In the genomic region with DNA sequence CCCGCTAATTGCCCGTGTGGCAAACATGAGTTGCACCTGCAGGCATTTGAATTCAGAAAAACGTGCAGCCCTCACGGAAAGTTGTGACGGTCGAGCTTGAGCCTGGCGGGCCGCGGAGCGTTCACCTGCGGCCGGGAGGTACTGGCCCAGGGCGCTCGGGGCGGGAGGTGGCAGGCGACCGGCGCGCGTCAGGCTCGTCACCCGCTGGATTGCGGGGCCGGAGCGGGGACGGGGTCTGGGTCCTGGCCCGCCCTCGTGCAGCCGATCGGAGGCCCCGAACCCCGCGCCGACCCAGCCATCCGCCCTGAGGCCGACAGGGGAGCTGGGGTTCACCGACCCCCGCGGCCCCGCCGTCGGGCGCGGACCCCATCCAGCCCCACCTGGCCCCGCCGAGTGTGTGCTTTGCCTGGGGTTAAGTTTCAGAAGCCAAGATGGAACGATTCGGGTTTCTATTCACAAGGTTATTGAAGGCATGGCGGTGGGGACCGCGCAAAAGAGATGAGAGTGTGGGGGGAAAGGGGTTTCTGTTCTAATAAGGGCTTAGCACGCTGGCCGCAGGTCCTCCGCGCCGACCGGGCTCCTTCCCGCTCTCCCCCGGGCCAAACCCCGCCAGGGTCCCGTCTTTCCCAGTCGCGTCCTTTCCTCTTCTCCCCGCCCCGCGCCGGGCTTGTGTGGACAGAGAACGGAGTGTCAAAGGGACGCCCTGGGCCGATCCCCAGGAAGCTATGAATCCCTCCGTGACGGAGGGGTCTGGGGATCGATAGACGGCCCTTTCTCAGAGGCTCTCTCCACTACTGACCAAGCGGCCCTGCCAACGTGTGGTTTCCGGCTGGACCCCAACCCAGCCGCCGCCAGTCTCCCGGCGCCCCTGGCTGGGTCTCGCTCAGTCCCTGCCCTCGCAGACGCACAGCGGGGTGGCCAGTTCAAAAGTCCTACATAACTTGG, we compare ENCODE assay signal across 8 cellular contexts. TPM values are rescaled to one million over a fixed set of nuclear protein-coding genes. Genes with fewer than 3 reads are reported as not detected.
DNase-seq lines count a peak whose midpoint lies in the region; ATAC-seq and TF ChIP-seq lines count a peak whose summit lies in the region.

No MANE protein-coding gene starts in this region.

- peak overlapping the region; percentile 44 to 66 for H3K9ac ChIP-seq in mucosa of rectum (ENCODE audit: low read depth in 1 of 2, low read length in 2 of 2)

- H3K27ac Mint-ChIP-seq in Calu3 (ENCODE audit: unreplicated experiment) (no peak overlapping the region), endothelial cell (ENCODE audit: unreplicated experiment) (peak overlapping the region; percentile 98)
- H3K27ac Mint-ChIP-seq in activated CD4-positive, alpha-beta T cell treated with anti-CD3 and anti-CD28 coated beads, Interleukin-2, amount 10 ng/mL, durations not matched to agents 7 days and 5 days: peak overlapping the region; percentile 9

- WGBS in thyroid gland, 2 donors: 2% methylated on average over 24 to 50 of the region's 85 CpGs

- POLR2A ChIA-PET in activated CD4-positive, alpha-beta T cell treated with anti-CD3 and anti-CD28 coated beads, Interleukin-2, amount 10 ng/mL, durations not matched to agents 7 days and 5 days (lab: Charles Lee): no interaction called here

- H3K9me3 Mint-ChIP-seq in Calu3 (ENCODE audit: low read depth, unreplicated experiment) (no peaks in the 10 kb centered on the region), endothelial cell (ENCODE audit: unreplicated experiment) (no peaks in the 10 kb centered on the region)
- no peaks in the 10 kb centered on the region for H3K9me3 Mint-ChIP-seq in activated CD4-positive, alpha-beta T cell treated with anti-CD3 and anti-CD28 coated beads, Interleukin-2, amount 10 ng/mL, durations not matched to agents 7 days and 5 days

- H3K4me3 Mint-ChIP-seq in Calu3 (ENCODE audit: low read depth, unreplicated experiment) (peak overlapping the region; percentile 83), endothelial cell (ENCODE audit: unreplicated experiment) (peak overlapping the region; percentile 96)
- peak overlapping the region; percentile 77 for H3K4me3 Mint-ChIP-seq in activated CD4-positive, alpha-beta T cell treated with anti-CD3 and anti-CD28 coated beads, Interleukin-2, amount 10 ng/mL, durations not matched to agents 7 days and 5 days

- peak overlapping the region; percentile 75 to 86 for H3K4me3 ChIP-seq in mucosa of rectum (ENCODE audit: low read length in 2 of 2)
- H3K4me3 ChIP-seq in thyroid gland (replicated peaks in 1 of 3): peak overlapping the region; percentile 68 to 78 (median 68)

- TF ChIP-seq CTCF in Calu3 (IDR thresholded peaks at IDR 0.05; ENCODE audit: unreplicated experiment): no peak
- no peak for TF ChIP-seq CTCF in endothelial cell (IDR thresholded peaks at IDR 0.05; ENCODE audit: unreplicated experiment)
- no peak for TF ChIP-seq CTCF in thyroid gland (IDR thresholded peaks at IDR 0.05)

- H3K27ac ChIP-seq in mucosa of rectum (ENCODE audit: low read depth in 2 of 2, low read length in 2 of 2) (peak overlapping the region; percentile 63 to 67), thyroid gland (peak overlapping the region; percentile 86 to 91 (median 91))

- no peaks in the 10 kb centered on the region for H3K9me3 ChIP-seq in mucosa of rectum (ENCODE audit: control insufficient read depth in 2 of 2, low read length in 2 of 2)
- no peaks in the 10 kb centered on the region for H3K9me3 ChIP-seq in thyroid gland

- H3K36me3 ChIP-seq in mucosa of rectum (ENCODE audit: control insufficient read depth in 2 of 2, insufficient read depth in 2 of 2, low read length in 2 of 2) (no peaks in the 10 kb centered on the region), thyroid gland (no peaks in the 10 kb centered on the region)

- intact Hi-C loops in Calu3 (cut with micrococcal nuclease; ENCODE audit: unreplicated experiment): no loop called here
- intact Hi-C loops in thyroid gland (cut with DNase I): loop anchor here (5.0 kb wide), 1 partner anchor 786 kb away; the partner anchor contains the start of gene RNF217

- peaks cover 59% of the 10 kb centered on the region for H3K27me3 Mint-ChIP-seq in Calu3 (ENCODE audit: unreplicated experiment)
- peaks cover 75% of the 10 kb centered on the region for H3K27me3 Mint-ChIP-seq in activated CD4-positive, alpha-beta T cell treated with anti-CD3 and anti-CD28 coated beads, Interleukin-2, amount 10 ng/mL, durations not matched to agents 7 days and 5 days
- peaks cover 4% of the 10 kb centered on the region for H3K27me3 Mint-ChIP-seq in endothelial cell (ENCODE audit: unreplicated experiment)

- peak in 1 of 2 donors; percentile 9 for TF ChIP-seq POLR2A in thyroid gland (IDR thresholded peaks at IDR 0.05)

- H3K36me3 Mint-ChIP-seq in Calu3 (ENCODE audit: insufficient read depth, unreplicated experiment) (peaks cover 26% of the 10 kb centered on the region), endothelial cell (ENCODE audit: low read depth, unreplicated experiment) (peaks cover 22% of the 10 kb centered on the region)
- H3K36me3 Mint-ChIP-seq in activated CD4-positive, alpha-beta T cell treated with anti-CD3 and anti-CD28 coated beads, Interleukin-2, amount 10 ng/mL, durations not matched to agents 7 days and 5 days (ENCODE audit: low read depth): no peaks in the 10 kb centered on the region

- peaks cover 56 to 65% of the 10 kb centered on the region in 2 donors for H3K27me3 ChIP-seq in mucosa of rectum (ENCODE audit: control insufficient read depth in 2 of 2, insufficient read depth in 2 of 2, low read length in 2 of 2)
- no peaks in the 10 kb centered on the region for H3K27me3 ChIP-seq in thyroid gland

- ATAC-seq in HG03139 (IDR thresholded peaks at IDR 0.05; ENCODE audit: unreplicated experiment): no peak
- ATAC-seq in HG03039 (IDR thresholded peaks at IDR 0.05; ENCODE audit: unreplicated experiment): no peak

- peaks cover 16 to 17% of the 10 kb centered on the region in 2 donors for H3K4me1 ChIP-seq in mucosa of rectum (ENCODE audit: control insufficient read depth in 2 of 2, insufficient read depth in 2 of 2, low read length in 2 of 2)
- H3K4me1 ChIP-seq in thyroid gland: no peaks in the 10 kb centered on the region

- CTCF ChIA-PET in Calu3 (lab: Charles Lee): no interaction called here
- CTCF ChIA-PET in activated CD4-positive, alpha-beta T cell treated with anti-CD3 and anti-CD28 coated beads, Interleukin-2, amount 10 ng/mL, durations not matched to agents 7 days and 5 days (lab: Charles Lee): interaction anchor here (0.6 to 2.0 kb wide), 3 partner anchors 25 to 438 kb away, joined by 3 to 5 read pairs (median 4); partner anchors contain the start of gene HINT3

- no TSS peak for BruUV-seq in Calu3 (replicated peaks; lab: Mats Ljungman, UMichigan)

- peak; percentile 26 for DNase-seq in Calu3
- DNase-seq in LoVo (ENCODE audit: low spot score): peak; percentile 66
- peak; percentile 16 for DNase-seq in activated CD4-positive, alpha-beta T cell treated with anti-CD3 and anti-CD28 coated beads, Interleukin-2, amount 10 ng/mL, durations not matched to agents 7 days and 5 days
- DNase-seq in endothelial cell (ENCODE audit: low spot score): peak; percentile 53
- peak; percentile 51 to 62 for DNase-seq in thyroid gland

- H3K4me1 Mint-ChIP-seq in Calu3 (ENCODE audit: low read depth, unreplicated experiment): peaks cover 17% of the 10 kb centered on the region
- H3K4me1 Mint-ChIP-seq in activated CD4-positive, alpha-beta T cell treated with anti-CD3 and anti-CD28 coated beads, Interleukin-2, amount 10 ng/mL, durations not matched to agents 7 days and 5 days: peaks cover 30% of the 10 kb centered on the region
- peaks cover 42% of the 10 kb centered on the region for H3K4me1 Mint-ChIP-seq in endothelial cell (ENCODE audit: unreplicated experiment)

RNA-seq across cellular contexts. Expression of gene HEY2, which starts 1.6 kb away (rescaled TPM):
- total RNA-seq in Calu3 (2022) (0.47 and 0.64 TPM in 2 replicates), endothelial cell (ENCODE audit: unreplicated experiment) (82.7 TPM), thyroid gland (1 to 10 TPM; 3.5 to 5.5 (median 5.1) TPM)
- not detected for total RNA-seq in activated CD4-positive, alpha-beta T cell treated with anti-CD3 and anti-CD28 coated beads, Interleukin-2, amount 10 ng/mL, durations not matched to agents 7 days and 5 days

RNA-seq across cellular contexts. Expression of gene NCOA7, which starts 42.9 kb away (rescaled TPM):
- total RNA-seq in Calu3 (2022): 97.1 and 102 TPM in 2 replicates
- 10 to 100 TPM; 43.2 to 53.1 TPM for total RNA-seq in activated CD4-positive, alpha-beta T cell treated with anti-CD3 and anti-CD28 coated beads, Interleukin-2, amount 10 ng/mL, durations not matched to agents 7 days and 5 days
- total RNA-seq in endothelial cell (ENCODE audit: unreplicated experiment): 26.2 TPM
- 10 to 100 TPM in 3 of 4 donors, 1 to 10 TPM in 1; 9.0 to 36.2 (median 21.8) TPM for total RNA-seq in thyroid gland

Comparison
In these comparisons a context has a peak if more than half of its experiments do, and no peak if none do; other contexts are left out.
1. DNase-seq: peak in every context shown above with its lines; median percentile 66 in LoVo; 56 in thyroid gland; 53 in endothelial cell; 26 in Calu3; 16 in activated CD4-positive, alpha-beta T cell treated with anti-CD3 and anti-CD28 coated beads, Interleukin-2, amount 10 ng/mL, durations not matched to agents 7 days and 5 days.
2. RNA of gene HEY2, which starts 1.6 kb away (total RNA-seq): 82.7 TPM in endothelial cell (single experiment); 3.5 to 5.5 TPM in thyroid gland, 0.47 to 0.64 TPM in Calu3 and not detected in activated CD4-positive, alpha-beta T cell treated with anti-CD3 and anti-CD28 coated beads, Interleukin-2, amount 10 ng/mL, durations not matched to agents 7 days and 5 days; every median in the first group is over 10 times any median in the second.
3. Peak in every context shown above with its lines, with median percentiles within 50 percentile points of each other: H3K4me3 Mint-ChIP-seq.